8 cellular contexts compared by ENCODE assay signal in the genomic region with DNA sequence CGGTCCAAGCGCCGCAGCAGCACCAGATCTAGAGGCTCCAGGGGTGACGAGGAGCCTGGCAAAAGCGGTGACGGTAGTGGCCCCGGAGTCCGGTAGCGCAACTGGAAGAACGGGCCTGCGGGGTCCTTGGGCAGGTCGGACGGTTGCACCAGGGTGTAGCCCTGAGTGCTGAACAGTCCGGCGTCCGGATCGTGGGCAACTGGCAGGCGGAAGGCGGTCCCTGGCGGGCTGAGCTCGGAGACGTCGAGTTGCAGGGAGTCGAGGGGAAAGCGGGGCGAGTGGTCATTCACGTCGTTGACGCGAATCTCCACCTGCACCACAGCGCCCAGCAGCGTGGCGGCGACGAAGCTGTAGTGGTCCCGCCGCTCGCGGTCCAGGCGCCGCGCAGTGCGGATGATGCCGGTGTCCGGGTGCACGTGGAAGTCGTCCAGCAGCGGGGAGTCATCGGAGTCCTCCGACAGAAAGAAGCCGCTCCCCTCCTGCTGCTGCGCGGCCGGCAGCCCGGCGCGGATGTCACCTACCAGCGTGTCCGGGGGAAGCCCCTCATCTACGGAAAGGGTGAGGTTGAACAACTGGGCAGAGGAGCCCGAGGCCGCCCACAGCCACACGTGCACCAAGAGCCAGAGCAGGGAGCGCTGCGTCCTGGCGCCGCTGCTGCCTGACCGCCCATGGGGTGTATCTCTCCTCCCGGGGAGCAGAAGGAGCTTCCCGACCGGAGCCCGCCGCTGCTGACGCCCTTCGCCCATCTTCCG. TPM values are rescaled to one million over a fixed set of nuclear protein-coding genes. Genes with fewer than 3 reads are reported as not detected.
DNase-seq lines count a peak whose midpoint lies in the region; ATAC-seq and TF ChIP-seq lines count a peak whose summit lies in the region.

No MANE protein-coding gene starts in this region.

- peaks cover 0 to 4% (median 0%) of the 10 kb centered on the region in 11 experiments; a peak in 2 of 22 replicates for H3K27me3 ChIP-seq in BLaER1 treated with 17β-estradiol and CSF1 and Interleukin-3, amounts not matched to agents 10 nM and 100 nM
- H3K27me3 ChIP-seq in uterus, result no peaks in the 10 kb centered on the region

- H3K9me3 Mint-ChIP-seq in MCF 10A (ENCODE audit: unreplicated experiment) (no peaks in the 10 kb centered on the region), memory B cell (no peaks in the 10 kb centered on the region)

- H3K36me3 ChIP-seq in BLaER1 treated with 17β-estradiol and CSF1 and Interleukin-3, amounts not matched to agents 10 nM and 100 nM, result peaks cover 0 to 30% (median 0%) of the 10 kb centered on the region in 11 experiments; a peak in 6 of 22 replicates
- no peaks in the 10 kb centered on the region for H3K36me3 ChIP-seq in uterus

- H3K4me1 Mint-ChIP-seq in MCF 10A (ENCODE audit: insufficient read depth, unreplicated experiment), result peaks cover 6% of the 10 kb centered on the region
- H3K4me1 Mint-ChIP-seq in memory B cell, result peaks cover 9% of the 10 kb centered on the region

- POLR2A ChIA-PET in MCF 10A (lab: Yijun Ruan, JAX), result no interaction called here

- no TSS peak for BruUV-seq in MCF 10A (replicated peaks; lab: Mats Ljungman, UMichigan)

- CTCF ChIA-PET in MCF 10A (lab: Yijun Ruan, JAX), result interaction anchor here (0.7 to 1.5 kb wide), 3 partner anchors 14 to 78 kb away, joined by 3 read pairs; no protein-coding TSS in a partner anchor

- H3K4me3 Mint-ChIP-seq in MCF 10A (ENCODE audit: unreplicated experiment), result peak overlapping the region; percentile 67
- H3K4me3 Mint-ChIP-seq in memory B cell, result peak overlapping the region; percentile 73

- peak overlapping the region in 9 of 11 experiments; percentile 34 to 64 (median 55); a peak in 18 of 22 replicates for H3K27ac ChIP-seq in BLaER1 treated with 17β-estradiol and CSF1 and Interleukin-3, amounts not matched to agents 10 nM and 100 nM
- H3K27ac ChIP-seq in uterus, result peak overlapping the region; percentile 55 to 70

- H4K20me1 ChIP-seq in BLaER1 treated with 17β-estradiol and CSF1 and Interleukin-3, amounts not matched to agents 10 nM and 100 nM, result no peaks in the 10 kb centered on the region

- peak overlapping the region; percentile 56 to 77 (median 70) for H3K4me3 ChIP-seq in BLaER1 treated with 17β-estradiol and CSF1 and Interleukin-3, amounts not matched to agents 10 nM and 100 nM
- peak overlapping the region; percentile 33 to 46 for H3K4me3 ChIP-seq in uterus

- no peak overlapping the region for H3K27ac Mint-ChIP-seq in MCF 10A (ENCODE audit: low read depth, unreplicated experiment)
- H3K27ac Mint-ChIP-seq in memory B cell, result no peak overlapping the region

- no peaks in the 10 kb centered on the region for H3K27me3 Mint-ChIP-seq in MCF 10A (ENCODE audit: insufficient read depth, unreplicated experiment)
- H3K27me3 Mint-ChIP-seq in memory B cell, result peaks cover 15% of the 10 kb centered on the region

- peak overlapping the region; percentile 70 to 99 (median 87) for H3K4me2 ChIP-seq in BLaER1 treated with 17β-estradiol and CSF1 and Interleukin-3, amounts not matched to agents 10 nM and 100 nM

- H3K9ac ChIP-seq in BLaER1 treated with 17β-estradiol and CSF1 and Interleukin-3, amounts not matched to agents 10 nM and 100 nM, result peak overlapping the region; percentile 35 to 78 (median 72); a peak in 21 of 22 replicates

- H3K9me3 ChIP-seq in BLaER1 treated with 17β-estradiol and CSF1 and Interleukin-3, amounts not matched to agents 10 nM and 100 nM (replicated peaks in 1 of 11), result peaks cover 0 to 34% (median 20%) of the 10 kb centered on the region in 11 experiments; a peak in 18 of 22 replicates
- no peaks in the 10 kb centered on the region for H3K9me3 ChIP-seq in uterus

- H3K4me1 ChIP-seq in BLaER1 treated with 17β-estradiol and CSF1 and Interleukin-3, amounts not matched to agents 10 nM and 100 nM, result peaks cover 6 to 62% (median 54%) of the 10 kb centered on the region in 10 experiments; a peak in 19 of 20 replicates
- no peaks in the 10 kb centered on the region for H3K4me1 ChIP-seq in uterus

- no peak for DNase-seq in MCF 10A (ENCODE audit: unreplicated experiment)
- peak in 1 of 2 donors; percentile 22 for DNase-seq in memory B cell (ENCODE audit: low spot score in 2 of 2)
- DNase-seq in uterus, result peak; percentile 28 to 44
- DNase-seq in NCI-H345 treated with DMSO at 0.1 percent for 48 hours (lab: John Stamatoyannopoulos, UW; ENCODE audit: unreplicated experiment), result no peak
- DNase-seq in HuH-7 (ENCODE audit: low spot score), result no peak

- intact Hi-C loops in MCF 10A (cut with micrococcal nuclease) (no loop called here), uterus (cut with DNase I; ENCODE audit: low total_unique reads) (no loop called here)

- H3K36me3 Mint-ChIP-seq in MCF 10A (ENCODE audit: insufficient read depth, unreplicated experiment) (no peaks in the 10 kb centered on the region), memory B cell (no peaks in the 10 kb centered on the region)

- ATAC-seq in GM19324 (IDR thresholded peaks at IDR 0.05; ENCODE audit: low FRiP score, unreplicated experiment) (peak; percentile 59), HG03378 (IDR thresholded peaks at IDR 0.05; ENCODE audit: unreplicated experiment) (peak; percentile 72), memory B cell (ENCODE audit: low read depth) (peak; percentile 73)

- TF ChIP-seq CTCF in MCF 10A (IDR thresholded peaks at IDR 0.05; ENCODE audit: unreplicated experiment) (no peak), uterus (IDR thresholded peaks at IDR 0.05) (no peak)

- no peak for TF ChIP-seq POLR2A in uterus (IDR thresholded peaks at IDR 0.05)

RNA-seq across cellular contexts. Expression of gene DCHS2, which starts 0.8 kb away (rescaled TPM):
- total RNA-seq in MCF 10A (2022), result 0.02 and 0.17 TPM in 2 replicates
- total RNA-seq in uterus, result 10 to 100 TPM; 10.6 to 51.4 (median 17.5) TPM

RNA-seq across cellular contexts. Expression of gene PLRG1, which starts 59.4 kb away (rescaled TPM):
- total RNA-seq in MCF 10A (2022) (107 and 136 TPM in 2 replicates), uterus (10 to 100 TPM; 24.1 to 99.1 (median 85.2) TPM)

Comparison
In these comparisons a context has a peak if more than half of its experiments do, and no peak if none do; other contexts are left out.
1. DNase-seq: peak in uterus (2 of 2); none in MCF 10A (single experiment), NCI-H345 treated with DMSO at 0.1 percent for 48 hours (single experiment) and HuH-7 (single experiment).
2. Peak in every context shown above with its lines, with median percentiles within 50 percentile points of each other: ATAC-seq.